Comparison of ENCODE assay signal across 8 cellular contexts in genomic region chr2:8678731-8679566, GRCh38. TPM values are rescaled to one million over a fixed set of nuclear protein-coding genes. Genes with fewer than 3 reads are reported as not detected.
DNase-seq lines count a peak whose midpoint lies in the region; ATAC-seq, FAIRE-seq and TF ChIP-seq lines count a peak whose summit lies in the region.

No MANE protein-coding gene starts in this region.

- POLR2A ChIA-PET in CD8-positive, alpha-beta T cell (lab: Charles Lee), result interaction anchor here (1.0 to 1.1 kb wide), 2 partner anchors 120 to 1236 kb away, joined by 3 read pairs; no protein-coding TSS in a partner anchor

- peaks cover 20% of the 10 kb centered on the region for H3K27me3 Mint-ChIP-seq in CD8-positive, alpha-beta T cell (ENCODE audit: low read depth)

- intact Hi-C loops in CD8-positive, alpha-beta T cell (cut with DNase I, micrococcal nuclease), result no loop called here

- H3K36me3 Mint-ChIP-seq in CD8-positive, alpha-beta T cell, result peaks cover 20% of the 10 kb centered on the region

- ATAC-seq in CD8-positive, alpha-beta T cell, result peak; percentile 26
- ATAC-seq in GM21381 (IDR thresholded peaks at IDR 0.05; ENCODE audit: unreplicated experiment), result peak; percentile 63

- peak overlapping the region; percentile 8 for H3K9ac ChIP-seq in endocrine pancreas (ENCODE audit: control insufficient read depth, insufficient read depth, low read length)

- H3K4me1 ChIP-seq in CD8-positive, alpha-beta T cell (ENCODE audit: insufficient read depth, low read length), result peaks cover 33% of the 10 kb centered on the region
- H3K4me1 ChIP-seq in endocrine pancreas (ENCODE audit: control insufficient read depth, insufficient read depth, low read length), result no peaks in the 10 kb centered on the region

- CTCF ChIA-PET in CD8-positive, alpha-beta T cell (lab: Charles Lee), result interaction anchor here (1.0 to 1.4 kb wide), 4 partner anchors 8 to 1258 kb away, joined by 3 read pairs; no protein-coding TSS in a partner anchor

- FAIRE-seq in HTR-8/SVneo (lab: Jason Lieb, UNC), result peak; percentile 85

- H3K27ac Mint-ChIP-seq in CD8-positive, alpha-beta T cell, result peak overlapping the region; percentile 84

- H3K36me3 ChIP-seq in CD8-positive, alpha-beta T cell (ENCODE audit: insufficient read depth, low read length), result no peaks in the 10 kb centered on the region
- no peaks in the 10 kb centered on the region for H3K36me3 ChIP-seq in endocrine pancreas (ENCODE audit: control insufficient read depth, insufficient read depth, low read length)

- no peak for TF ChIP-seq CTCF in CD8-positive, alpha-beta T cell (IDR thresholded peaks at IDR 0.05)

- peaks cover 8% of the 10 kb centered on the region for H3K27me3 ChIP-seq in CD8-positive, alpha-beta T cell (ENCODE audit: insufficient read depth, low read length)
- H3K27me3 ChIP-seq in endocrine pancreas (ENCODE audit: control insufficient read depth, insufficient read depth, low read length), result no peaks in the 10 kb centered on the region

- peaks cover 5% of the 10 kb centered on the region for H3K9me3 ChIP-seq in CD8-positive, alpha-beta T cell (ENCODE audit: low read length)
- no peaks in the 10 kb centered on the region for H3K9me3 ChIP-seq in endocrine pancreas (ENCODE audit: control insufficient read depth, low read length)

- peaks cover 38% of the 10 kb centered on the region for H3K4me1 Mint-ChIP-seq in CD8-positive, alpha-beta T cell (ENCODE audit: low read depth)

- peak overlapping the region; percentile 34 for H3K27ac ChIP-seq in CD8-positive, alpha-beta T cell (ENCODE audit: low read depth, low read length)

- peak overlapping the region; percentile 78 for H3K4me3 Mint-ChIP-seq in CD8-positive, alpha-beta T cell

- peak overlapping the region; percentile 32 for H3K4me3 ChIP-seq in CD8-positive, alpha-beta T cell (ENCODE audit: low read depth, low read length)
- H3K4me3 ChIP-seq in endocrine pancreas (ENCODE audit: control insufficient read depth, insufficient read depth, low read length), result peak overlapping the region; percentile 74

- peaks cover 8% of the 10 kb centered on the region for H3K9me3 Mint-ChIP-seq in CD8-positive, alpha-beta T cell

- peak; percentile 70 to 86 (median 79) for DNase-seq in CD8-positive, alpha-beta T cell
- DNase-seq in HTR-8/SVneo (ENCODE audit: insufficient read length, low spot score) (peak; percentile 92), NOMO-1 treated with DMSO at 0.1 percent for 48 hours (lab: John Stamatoyannopoulos, UW; ENCODE audit: unreplicated experiment) (peak; percentile 89), mesenteric fat pad (ENCODE audit: low spot score) (peak; percentile 97)
- peak; percentile 49 to 78 (median 58) for DNase-seq in activated CD8-positive, alpha-beta memory T cell treated with anti-CD3 and anti-CD28 coated beads for 48 hours (ENCODE audit: low read depth in 2 of 3, low spot score in 2 of 3)
- DNase-seq in stimulated activated CD8-positive, alpha-beta memory T cell treated with anti-CD3 and anti-CD28 coated beads, Interleukin-12 subunit alpha, Interleukin-12 subunit beta, amount 100 ng/mL, for 4 hours (ENCODE audit: low read depth), result peak; percentile 73

RNA-seq across cellular contexts. Expression of gene ID2, which starts 2.9 kb away (rescaled TPM):
- total RNA-seq in CD8-positive, alpha-beta T cell, result 100 to 1,000 TPM; 290 to 298 TPM
- total RNA-seq in mesenteric fat pad, result 169 TPM

Comparison
In these comparisons a context has a peak if more than half of its experiments do, and no peak if none do; other contexts are left out.
1. Peak in every context shown above with its lines: DNase-seq, ATAC-seq, H3K4me3 ChIP-seq and H3K27ac ChIP-seq.